Comparison of ENCODE assay signal across 8 cellular contexts in genomic region chr1:27574871-27575831, GRCh38. TPM values are rescaled to one million over a fixed set of nuclear protein-coding genes. Genes with fewer than 3 reads are reported as not detected.
DNase-seq lines count a peak whose midpoint lies in the region; ATAC-seq and TF ChIP-seq lines count a peak whose summit lies in the region.

No MANE protein-coding gene starts in this region.

- no peak overlapping the region for H3K27ac ChIP-seq in neutrophil
- H3K27ac ChIP-seq in CD8-positive, alpha-beta memory T cell (ENCODE audit: low read depth, low read length) = no peak overlapping the region

- no peaks in the 10 kb centered on the region for H3K9me3 ChIP-seq in neutrophil
- no peaks in the 10 kb centered on the region for H3K9me3 ChIP-seq in CD8-positive, alpha-beta memory T cell (ENCODE audit: low read length)

- no peaks in the 10 kb centered on the region for H3K36me3 Mint-ChIP-seq in CD8-positive, alpha-beta memory T cell

- H3K4me3 ChIP-seq in foreskin fibroblast (ENCODE audit: low read depth in 1 of 2, low read length in 2 of 2) (peak overlapping the region; percentile 35 to 37), neutrophil (ENCODE audit: low read depth in 1 of 2, low read length in 1 of 2) (peak overlapping the region; percentile 36 to 66)
- H3K4me3 ChIP-seq in CD8-positive, alpha-beta memory T cell (ENCODE audit: low read length) = no peak overlapping the region

- peaks cover 48% of the 10 kb centered on the region for H3K27me3 ChIP-seq in neutrophil
- H3K27me3 ChIP-seq in CD8-positive, alpha-beta memory T cell (ENCODE audit: insufficient read depth, low read length, poor library complexity, severe bottlenecking) = no peaks in the 10 kb centered on the region

- H3K4me1 Mint-ChIP-seq in CD8-positive, alpha-beta memory T cell = peaks cover 13 to 24% (median 19%) of the 10 kb centered on the region in 3 donors

- no peaks in the 10 kb centered on the region for H3K36me3 ChIP-seq in neutrophil
- no peaks in the 10 kb centered on the region for H3K36me3 ChIP-seq in CD8-positive, alpha-beta memory T cell (ENCODE audit: insufficient read depth, low read length)

- no peak overlapping the region for H3K27ac Mint-ChIP-seq in CD8-positive, alpha-beta memory T cell

- TF ChIP-seq CTCF in foreskin fibroblast (IDR thresholded peaks at IDR 0.05; ENCODE audit: low read depth, low read length) (no peak), neutrophil (IDR thresholded peaks at IDR 0.05) (no peak)

- POLR2A ChIA-PET in CD8-positive, alpha-beta memory T cell (lab: Charles Lee) = no interaction called here

- peak; percentile 84 for DNase-seq in HT-29 (ENCODE audit: low spot score)
- DNase-seq in SK-N-DZ (ENCODE audit: low spot score) = peak; percentile 63
- peak; percentile 83 to 95 for DNase-seq in foreskin fibroblast
- DNase-seq in KBM-7 = no peak
- no peak for DNase-seq in CD8-positive, alpha-beta memory T cell

- CTCF ChIA-PET in CD8-positive, alpha-beta memory T cell (lab: Charles Lee) = interaction anchor here (1.2 kb wide), 1 partner anchor 8 kb away, joined by 4 read pairs; no protein-coding TSS in a partner anchor

- no peaks in the 10 kb centered on the region for H3K27me3 Mint-ChIP-seq in CD8-positive, alpha-beta memory T cell

- in situ Hi-C loops in KBM-7 (cut with MboI; ENCODE audit: low pct_unique_long_range_greater_than_20kb, low sequenced_read_pairs) = no loop called here

- no peak overlapping the region for H3K4me3 Mint-ChIP-seq in CD8-positive, alpha-beta memory T cell

- peaks cover 14 to 23% of the 10 kb centered on the region in 2 experiments for H3K4me1 ChIP-seq in neutrophil (ENCODE audit: control insufficient read depth in 1 of 2, insufficient read depth in 1 of 2, low read depth in 1 of 2, low read length in 1 of 2)
- H3K4me1 ChIP-seq in CD8-positive, alpha-beta memory T cell (ENCODE audit: insufficient read depth, low read length) = peaks cover 26% of the 10 kb centered on the region

- ATAC-seq in HG03565 (IDR thresholded peaks at IDR 0.05; ENCODE audit: unreplicated experiment) (no peak), GM18502 (IDR thresholded peaks at IDR 0.05; ENCODE audit: poor library complexity, unreplicated experiment) (no peak)

- no peaks in the 10 kb centered on the region for H3K9me3 Mint-ChIP-seq in CD8-positive, alpha-beta memory T cell

RNA-seq across cellular contexts. Expression of gene AHDC1, which starts 28.8 kb away (rescaled TPM):
- total RNA-seq in HT-29 (2014; rRNA removed; shearing (Covaris generic)) = 12.2 and 20.4 TPM in 2 replicates
- polyA plus RNA-seq in SK-N-DZ (2014; cell fraction: cytosol; rRNA removed) = 1.5 and 3.5 TPM in 2 replicates
- 3.2 and 3.8 TPM in 2 replicates for polyA plus RNA-seq in SK-N-DZ (2014; cell fraction: nucleus; rRNA removed)
- 10 to 100 TPM; 11.5 TPM for total RNA-seq in CD8-positive, alpha-beta memory T cell
- 1.9 TPM for polyA plus RNA-seq in CD8-positive, alpha-beta memory T cell

RNA-seq across cellular contexts. Expression of gene FGR, which starts 59.8 kb away (rescaled TPM):
- total RNA-seq in HT-29 (2014; rRNA removed; shearing (Covaris generic)) = not detected in 2 replicates
- not detected in 2 replicates for polyA plus RNA-seq in SK-N-DZ (2014; cell fraction: cytosol; rRNA removed)
- polyA plus RNA-seq in SK-N-DZ (2014; cell fraction: nucleus; rRNA removed) = not detected in 2 replicates
- 1 to 10 TPM; 1.6 to 1.8 TPM for total RNA-seq in CD8-positive, alpha-beta memory T cell
- 49.6 TPM for polyA plus RNA-seq in CD8-positive, alpha-beta memory T cell

Comparison
In these comparisons a context has a peak if more than half of its experiments do, and no peak if none do; other contexts are left out.
1. DNase-seq: peak in HT-29 (single experiment), SK-N-DZ (single experiment) and foreskin fibroblast (2 of 2); none in KBM-7 (single experiment) and CD8-positive, alpha-beta memory T cell (0 of 5).